In the genomic region with DNA sequence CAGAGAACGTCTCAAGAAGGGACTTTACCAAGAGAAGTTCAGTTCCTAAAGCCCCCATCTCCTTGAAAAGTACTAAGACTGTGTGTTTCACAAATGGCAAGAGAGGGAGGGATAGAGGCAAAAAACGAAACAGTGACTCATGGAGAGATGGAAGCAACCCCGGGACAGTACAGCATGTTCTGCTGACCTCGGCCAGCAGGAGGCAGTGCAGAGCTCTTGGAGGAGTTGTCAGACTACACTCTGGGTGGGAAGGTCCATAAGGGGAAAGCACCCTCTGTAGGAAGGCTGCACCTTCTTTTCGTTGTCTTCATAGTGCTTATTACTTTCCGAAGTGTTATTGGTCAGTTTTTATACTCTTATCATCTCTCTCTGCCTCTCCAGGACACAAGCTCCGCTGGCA, we compare ENCODE assay signal across 8 cellular contexts.
A peak's percentile ranks its signal among the peaks of the same experiment; 100 is the strongest.
DNase-seq lines count a peak whose midpoint lies in the region; ATAC-seq and TF ChIP-seq lines count a peak whose summit lies in the region.

No MANE protein-coding gene starts in this region.

- H3K27me3 ChIP-seq in CD4-positive, CD25-positive, alpha-beta regulatory T cell (ENCODE audit: control insufficient read depth, insufficient read depth, low read length) = peaks cover under 1% of the 10 kb centered on the region

- peak overlapping the region; percentile 13 for H3K4me3 ChIP-seq in CD4-positive, CD25-positive, alpha-beta regulatory T cell (ENCODE audit: low read depth, low read length)
- H3K4me3 ChIP-seq in fibroblast of mammary gland (ENCODE audit: control insufficient read depth, low read depth, low read length) = no peak overlapping the region

- peak; percentile 80 for TF ChIP-seq CTCF in fibroblast of mammary gland (conservative IDR thresholded peaks at IDR 0.05; ENCODE audit: control insufficient read depth, insufficient read depth, low read depth, low read length)

- no peaks in the 10 kb centered on the region for H3K36me3 Mint-ChIP-seq in CD4-positive, CD25-positive, alpha-beta regulatory T cell

- no peaks in the 10 kb centered on the region for H3K9me3 Mint-ChIP-seq in CD4-positive, CD25-positive, alpha-beta regulatory T cell

- DNase-seq in CD4-positive, CD25-positive, alpha-beta regulatory T cell = peak; percentile 27 to 77 (median 47)
- peak; percentile 24 to 73 for DNase-seq in NCI-H526 (lab: John Stamatoyannopoulos, UW)
- DNase-seq in activated CD8-positive, alpha-beta memory T cell treated with anti-CD3 and anti-CD28 coated beads, Interleukin-2, amount 50 U/mL, for 1 hour (ENCODE audit: extremely low read depth) = peak; percentile 9
- DNase-seq in fibroblast of mammary gland (ENCODE audit: low read depth) = peak; percentile 62
- peak in 6 of 10 donors; percentile 17 to 78 (median 36) for DNase-seq in posterior cingulate gyrus
- no peak for DNase-seq in amniotic stem cell (lab: John Stamatoyannopoulos, UW)
- DNase-seq in T1000 (lab: John Stamatoyannopoulos, UW) = no peak

- ATAC-seq in CD4-positive, CD25-positive, alpha-beta regulatory T cell (ENCODE audit: low read depth in 2 of 2) = peak; percentile 56 to 69
- peak; percentile 49 for ATAC-seq in GM21723 (IDR thresholded peaks at IDR 0.05; ENCODE audit: unreplicated experiment)

- no peak overlapping the region for H3K4me3 Mint-ChIP-seq in CD4-positive, CD25-positive, alpha-beta regulatory T cell

- H3K27ac ChIP-seq in CD4-positive, CD25-positive, alpha-beta regulatory T cell (ENCODE audit: insufficient read depth, low read length, poor library complexity, severe bottlenecking) = no peak overlapping the region

- H3K4me1 ChIP-seq in CD4-positive, CD25-positive, alpha-beta regulatory T cell (ENCODE audit: control insufficient read depth, insufficient read depth, low read length, poor library complexity, severe bottlenecking) = peaks cover 21% of the 10 kb centered on the region

- H3K36me3 ChIP-seq in CD4-positive, CD25-positive, alpha-beta regulatory T cell (ENCODE audit: control insufficient read depth, insufficient read depth, low read length) = no peaks in the 10 kb centered on the region

- H3K9me3 ChIP-seq in CD4-positive, CD25-positive, alpha-beta regulatory T cell (ENCODE audit: control insufficient read depth in 2 of 2, low read length in 2 of 2) = no peaks in the 10 kb centered on the region

- H3K27me3 Mint-ChIP-seq in CD4-positive, CD25-positive, alpha-beta regulatory T cell = peaks cover 4% of the 10 kb centered on the region

- no peak overlapping the region for H3K27ac Mint-ChIP-seq in CD4-positive, CD25-positive, alpha-beta regulatory T cell

- intact Hi-C loops in posterior cingulate gyrus (cut with DNase I) = loop anchor here (5.0 kb wide), 2 partner anchors 549 to 799 kb away; a partner anchor contains a TSS

- H3K4me1 Mint-ChIP-seq in CD4-positive, CD25-positive, alpha-beta regulatory T cell = peaks cover 8 to 42% (median 24%) of the 10 kb centered on the region in 4 donors

Comparison
In these comparisons a context has a peak if more than half of its experiments do, and no peak if none do; other contexts are left out.
1. DNase-seq: peak in CD4-positive, CD25-positive, alpha-beta regulatory T cell (3 of 3), NCI-H526 (2 of 2), activated CD8-positive, alpha-beta memory T cell treated with anti-CD3 and anti-CD28 coated beads, Interleukin-2, amount 50 U/mL, for 1 hour (single experiment), fibroblast of mammary gland (single experiment) and posterior cingulate gyrus (6 of 10); none in amniotic stem cell (single experiment) and T1000 (single experiment).